11 cellular contexts compared by ENCODE assay signal in the genomic region with DNA sequence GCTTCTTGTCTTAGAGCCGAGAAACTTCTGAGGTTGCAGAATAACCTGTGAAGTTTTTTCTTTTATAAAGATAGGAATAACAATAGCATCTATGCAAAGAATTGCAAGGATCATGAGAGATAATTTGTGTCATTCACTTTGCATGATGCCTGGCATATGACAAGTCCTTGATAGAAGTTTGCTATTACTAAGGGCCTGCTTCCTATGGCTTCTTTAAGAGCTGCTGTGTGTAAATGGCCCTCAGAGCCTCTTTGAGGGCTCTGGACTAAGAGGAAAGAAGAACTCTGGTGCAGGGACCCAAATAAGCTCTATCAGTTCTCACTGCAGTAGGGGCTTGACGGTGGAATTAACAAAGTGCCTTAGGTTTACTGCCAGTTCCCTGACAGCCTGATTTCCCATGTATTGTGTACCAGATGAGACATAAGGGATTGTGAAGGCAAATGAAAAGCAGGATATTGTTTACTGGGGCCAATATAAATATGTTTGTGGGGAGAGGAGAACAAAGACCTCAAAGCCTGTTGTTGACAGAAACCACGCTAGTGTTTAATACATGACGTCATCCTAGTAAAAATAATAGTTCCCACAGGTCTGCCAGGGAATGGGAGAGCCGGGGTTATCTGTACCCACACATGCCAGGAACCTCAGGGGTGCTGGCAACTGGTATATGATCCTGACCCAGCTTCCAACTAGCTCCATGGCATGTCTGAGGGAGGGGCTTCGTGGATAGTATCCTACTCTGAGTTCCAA.
DNase-seq lines count a peak whose midpoint lies in the region; ATAC-seq and TF ChIP-seq lines count a peak whose summit lies in the region.
"Had no signal": no experiment of that assay in that cellular context is flagged by ENCODE, and none has a peak within 500 bp of the region (broad histone marks: within the 10 kb centered on the region; RNA-seq: fewer than 3 reads in every experiment).

No MANE protein-coding gene starts in this region.

- CTCF ChIA-PET in CD4-positive, alpha-beta T cell (lab: Charles Lee): no interaction called here

- no peaks in the 10 kb centered on the region for H3K9me3 ChIP-seq in mesodermal cell (ENCODE audit: control insufficient read depth, low read length)
- H3K9me3 ChIP-seq in CD4-positive, alpha-beta T cell (ENCODE audit: control insufficient read depth, low read length): no peaks in the 10 kb centered on the region

- no peak for TF ChIP-seq CTCF in CD4-positive, alpha-beta T cell (IDR thresholded peaks at IDR 0.05)

- ATAC-seq in HG03159 (IDR thresholded peaks at IDR 0.05; ENCODE audit: unreplicated experiment): no peak
- ATAC-seq in CD4-positive, alpha-beta T cell (ENCODE audit: poor library complexity): no peak

- H3K27ac ChIP-seq in mesodermal cell (ENCODE audit: low read depth, low read length, severe bottlenecking): peak overlapping the region; percentile 67
- no peak overlapping the region for H3K27ac ChIP-seq in CD4-positive, alpha-beta T cell (ENCODE audit: low read depth, low read length)
- H3K27ac ChIP-seq: C4-2B had no signal

- intact Hi-C loops in CD4-positive, alpha-beta T cell (cut with DNase I, micrococcal nuclease): no loop called here

- H3K36me3 ChIP-seq in mesodermal cell (ENCODE audit: control insufficient read depth, insufficient read depth, low read length): no peaks in the 10 kb centered on the region

- no peak overlapping the region for H3K27ac Mint-ChIP-seq in CD4-positive, alpha-beta T cell
- H3K27ac Mint-ChIP-seq: activated T-cell treated with anti-CD3 and anti-CD28 coated beads, Interleukin-2, amount 50 U/mL, for 24 hours had no signal

- no peak overlapping the region for H3K4me3 Mint-ChIP-seq in CD4-positive, alpha-beta T cell
- H3K4me3 Mint-ChIP-seq: activated T-cell treated with anti-CD3 and anti-CD28 coated beads, Interleukin-2, amount 50 U/mL, for 24 hours had no signal

- peaks cover 5% of the 10 kb centered on the region for H3K4me1 Mint-ChIP-seq in CD4-positive, alpha-beta T cell (ENCODE audit: low read depth)

- H3K4me3 ChIP-seq in mesodermal cell (ENCODE audit: extremely low read depth, insufficient read depth, low read length, poor library complexity, severe bottlenecking): no peak overlapping the region

- no peaks in the 10 kb centered on the region for H3K27me3 ChIP-seq in CD4-positive, alpha-beta T cell (ENCODE audit: control insufficient read depth, insufficient read depth, low read length)

- POLR2A ChIA-PET in CD4-positive, alpha-beta T cell (lab: Charles Lee): no interaction called here

- H3K36me3 Mint-ChIP-seq in CD4-positive, alpha-beta T cell (ENCODE audit: low read depth): no peaks in the 10 kb centered on the region

- WGBS in mesodermal cell (ENCODE audit: insufficient coverage in 2 of 2), 2 experiments: 85 to 87% methylated on average over 4 of the region's 6 CpGs

- DNase-seq in DMS53 (lab: John Stamatoyannopoulos, UW): peak; percentile 92
- DNase-seq in NCI-H2107 treated with DMSO at 0.1 percent for 48 hours (lab: John Stamatoyannopoulos, UW; ENCODE audit: unreplicated experiment): peak; percentile 69
- DNase-seq in cerebellum (ENCODE audit: low spot score): peak; percentile 22
- DNase-seq in HuH-7 (ENCODE audit: low spot score): no peak
- DNase-seq in CD4-positive, alpha-beta T cell: no peak
- DNase-seq in DMS79 (lab: John Stamatoyannopoulos, UW): no peak
- DNase-seq: activated T-cell treated with anti-CD3 and anti-CD28 coated beads, Interleukin-2, amount 50 U/mL, for 24 hours; NCI-H1417 treated with DMSO at 0.1 percent for 48 hours had no signal

- no peaks in the 10 kb centered on the region for H3K9me3 Mint-ChIP-seq in CD4-positive, alpha-beta T cell
- H3K9me3 Mint-ChIP-seq: activated T-cell treated with anti-CD3 and anti-CD28 coated beads, Interleukin-2, amount 50 U/mL, for 24 hours had no signal

- H3K27me3 Mint-ChIP-seq in CD4-positive, alpha-beta T cell: no peaks in the 10 kb centered on the region

- H3K4me1 ChIP-seq in mesodermal cell (ENCODE audit: control insufficient read depth, insufficient read depth, low read length, poor library complexity, severe bottlenecking): peaks cover 49% of the 10 kb centered on the region

Comparison
In these comparisons a context has a peak if more than half of its experiments do, and no peak if none do; other contexts are left out.
1. DNase-seq: peak in DMS53 (single experiment), NCI-H2107 treated with DMSO at 0.1 percent for 48 hours (single experiment) and cerebellum (single experiment); none in HuH-7 (single experiment), CD4-positive, alpha-beta T cell (0 of 10) and DMS79 (single experiment).